ENCODE assay signal across 1 cellular context in genomic region chr19:38183227-38183914, GRCh38.
TF ChIP-seq lines count a peak whose summit lies in the region.

No MANE protein-coding gene starts in this region.

TF ChIP-seq in A549, 52 proteins besides CTCF, POLR2A, EP300 and RAD21 (continued from another document):
- TF ChIP-seq REST (IDR thresholded peaks at IDR 0.05): no peak
- no peak for TF ChIP-seq ZFP36 (IDR thresholded peaks at IDR 0.05; ENCODE audit: borderline replicate concordance, partially characterized antibody)
- TF ChIP-seq HEYL (CRISPR knock-in tag; IDR thresholded peaks at IDR 0.05): no peak
- no peak for TF ChIP-seq HOXB13 (CRISPR knock-in tag; IDR thresholded peaks at IDR 0.05; ENCODE audit: low read depth)
- TF ChIP-seq FOSL2 (IDR thresholded peaks at IDR 0.05): no peak
- TF ChIP-seq FOSL2 (CRISPR knock-in tag; IDR thresholded peaks at IDR 0.05): no peak
